Comparison of ENCODE assay signal across 12 cellular contexts in the genomic region with DNA sequence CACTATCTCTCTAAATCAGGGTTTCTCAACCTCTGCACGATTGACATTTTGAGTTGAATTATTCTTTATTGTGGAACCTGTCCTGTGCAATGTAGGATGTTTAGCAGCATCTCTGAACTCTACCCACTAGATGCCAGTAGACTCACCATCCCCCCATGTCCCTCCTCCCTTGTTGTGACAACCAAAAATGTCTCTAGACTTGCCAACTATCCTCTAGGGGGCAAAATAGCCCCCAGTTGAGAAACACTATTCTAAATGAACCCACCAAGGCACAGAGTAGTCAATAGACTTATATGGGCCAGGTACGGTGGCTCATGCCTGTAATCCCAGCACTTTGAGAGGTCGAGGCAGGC. TPM values are rescaled to one million over a fixed set of nuclear protein-coding genes. Genes with fewer than 3 reads are reported as not detected.
DNase-seq lines count a peak whose midpoint lies in the region; ATAC-seq and TF ChIP-seq lines count a peak whose summit lies in the region.
"Had no signal": no experiment of that assay in that cellular context is flagged by ENCODE, and none has a peak within 500 bp of the region (broad histone marks: within the 10 kb centered on the region; RNA-seq: fewer than 3 reads in every experiment).

No MANE protein-coding gene starts in this region.

- no peak overlapping the region for H3K4me3 Mint-ChIP-seq in natural killer cell
- H3K4me3 Mint-ChIP-seq: activated B cell treated with CpG ODN at 0.5 μM for 24 hours, immature natural killer cell had no signal

- H3K9me3 ChIP-seq in AG04450 (ENCODE audit: control insufficient read depth, insufficient read depth, low read length), result no peaks in the 10 kb centered on the region
- H3K9me3 ChIP-seq in OCI-LY1 (ENCODE audit: low read length), result no peaks in the 10 kb centered on the region
- no peaks in the 10 kb centered on the region for H3K9me3 ChIP-seq in parathyroid adenoma (ENCODE audit: control insufficient read depth, low read length)

- H3K79me2 ChIP-seq in OCI-LY1 (ENCODE audit: insufficient read depth, low read length), result no peaks in the 10 kb centered on the region
- no peaks in the 10 kb centered on the region for H3K79me2 ChIP-seq in parathyroid adenoma

- H3K36me3 Mint-ChIP-seq in natural killer cell, result no peaks in the 10 kb centered on the region
- H3K36me3 Mint-ChIP-seq: immature natural killer cell had no signal

- intact Hi-C loops in natural killer cell (cut with micrococcal nuclease), result no loop called here

- H3K27me3 ChIP-seq in AG04450 (ENCODE audit: control insufficient read depth, insufficient read depth, low read length), result no peaks in the 10 kb centered on the region
- H3K27me3 ChIP-seq in OCI-LY1 (ENCODE audit: insufficient read depth, low read length), result no peaks in the 10 kb centered on the region
- no peaks in the 10 kb centered on the region for H3K27me3 ChIP-seq in parathyroid adenoma (ENCODE audit: control insufficient read depth, insufficient read depth, low read length)

- no peaks in the 10 kb centered on the region for H3F3A ChIP-seq in OCI-LY1 (ENCODE audit: insufficient read depth, low read length)

- H3K4me3 ChIP-seq in AG04450 (ENCODE audit: low read depth, low read length) (no peak overlapping the region), OCI-LY1 (ENCODE audit: low read depth, low read length, poor library complexity, severe bottlenecking) (no peak overlapping the region), parathyroid adenoma (ENCODE audit: low read depth, low read length) (no peak overlapping the region)

- H3K27me3 Mint-ChIP-seq in natural killer cell (ENCODE audit: low read depth in 2 of 2), result peaks cover 0 to 5% of the 10 kb centered on the region in 2 donors
- H3K27me3 Mint-ChIP-seq: activated B cell treated with CpG ODN at 0.5 μM for 24 hours had no signal

- TF ChIP-seq CTCF in AG04450 (IDR thresholded peaks at IDR 0.05; ENCODE audit: low read depth, low read length) (no peak), OCI-LY1 (IDR thresholded peaks at IDR 0.05; ENCODE audit: low read length) (peak; percentile 12; the same call in 1 of the 2 replicates), parathyroid adenoma (IDR thresholded peaks at IDR 0.05) (no peak), natural killer cell (IDR thresholded peaks at IDR 0.05) (no peak)

- H3K4me2 ChIP-seq in OCI-LY1 (ENCODE audit: low read length) (no peak overlapping the region), parathyroid adenoma (ENCODE audit: low read length) (no peak overlapping the region)

- H2AFZ ChIP-seq in OCI-LY1 (ENCODE audit: low read length) (no peak overlapping the region), parathyroid adenoma (no peak overlapping the region)

- CTCF ChIA-PET in AG04450 (lab: Charles Lee), result no interaction called here

- no peaks in the 10 kb centered on the region for H4K20me1 ChIP-seq in OCI-LY1 (ENCODE audit: insufficient read depth, low read length)

- POLR2A ChIA-PET in AG04450 (lab: Yijun Ruan, JAX), result no interaction called here

- H3K27ac ChIP-seq in AG04450 (ENCODE audit: low read depth, low read length) (peak overlapping the region; percentile 88), OCI-LY1 (ENCODE audit: low read depth, low read length, poor library complexity, severe bottlenecking) (no peak overlapping the region), parathyroid adenoma (peak overlapping the region; percentile 34)

- H3K4me1 Mint-ChIP-seq in natural killer cell, result no peaks in the 10 kb centered on the region
- H3K4me1 Mint-ChIP-seq: activated B cell treated with CpG ODN at 0.5 μM for 24 hours, immature natural killer cell had no signal

- no peak for DNase-seq in AG04450 (ENCODE audit: low read depth, low spot score)
- peak; percentile 19 to 39 for DNase-seq in erythroblast (lab: John Stamatoyannopoulos, UW)
- no peak for DNase-seq in stimulated activated CD4-positive, alpha-beta T cell treated with anti-CD3 and anti-CD28 coated beads, Interleukin-12 subunit alpha, Interleukin-12 subunit beta, amount 100 ng/mL, for 4 hours
- DNase-seq in natural killer cell, result no peak
- no peak for DNase-seq in ACHN
- DNase-seq: activated B cell treated with CpG ODN at 0.5 μM for 24 hours, cortex of kidney, immature natural killer cell, NCI-H187 had no signal

- ATAC-seq in natural killer cell (no peak), HG03039 (IDR thresholded peaks at IDR 0.05; ENCODE audit: unreplicated experiment) (no peak)

- no peaks in the 10 kb centered on the region for H3K4me1 ChIP-seq in OCI-LY1 (ENCODE audit: insufficient read depth, low read length, severe bottlenecking)
- no peaks in the 10 kb centered on the region for H3K4me1 ChIP-seq in parathyroid adenoma

- no peaks in the 10 kb centered on the region for H3K9me2 ChIP-seq in OCI-LY1 (ENCODE audit: low read depth, low read length)

- in situ Hi-C loops in ACHN (cut with HindIII; ENCODE audit: low pct_ligation_motif_present, low pct_unique_long_range_greater_than_20kb, low sequenced_read_pairs), result no loop called here

- H3K9me3 Mint-ChIP-seq in natural killer cell, result no peaks in the 10 kb centered on the region
- H3K9me3 Mint-ChIP-seq: activated B cell treated with CpG ODN at 0.5 μM for 24 hours, immature natural killer cell had no signal

- H3K36me3 ChIP-seq in OCI-LY1 (ENCODE audit: insufficient read depth, low read length) (no peaks in the 10 kb centered on the region), parathyroid adenoma (ENCODE audit: control insufficient read depth, insufficient read depth, low read length) (no peaks in the 10 kb centered on the region)

- no peak for TF ChIP-seq POLR2A in erythroblast (IDR thresholded peaks at IDR 0.05; ENCODE audit: low read length)

- H3K9ac ChIP-seq in OCI-LY1 (ENCODE audit: low read length) (no peak overlapping the region), parathyroid adenoma (no peak overlapping the region)

- no peak overlapping the region for H3K27ac Mint-ChIP-seq in natural killer cell
- H3K27ac Mint-ChIP-seq: activated B cell treated with CpG ODN at 0.5 μM for 24 hours, immature natural killer cell had no signal

RNA-seq across cellular contexts. Expression of a gene that starts 49.1 kb away (rescaled TPM):
- 11.7 and 13.8 TPM in 2 replicates for polyA plus RNA-seq in AG04450 (2011; rRNA removed)
- polyA minus RNA-seq in AG04450 (2011; rRNA and poly(A)+ RNA removed), result 21.5 and 27.1 TPM in 2 replicates
- 10 to 100 TPM; 11.5 to 25.4 (median 11.9) TPM for total RNA-seq in natural killer cell

Comparison
In these comparisons a context has a peak if more than half of its experiments do, and no peak if none do; other contexts are left out.
1. DNase-seq: peak in erythroblast (2 of 2); none in AG04450 (single experiment), stimulated activated CD4-positive, alpha-beta T cell treated with anti-CD3 and anti-CD28 coated beads, Interleukin-12 subunit alpha, Interleukin-12 subunit beta, amount 100 ng/mL, for 4 hours (single experiment), natural killer cell (single experiment) and ACHN (single experiment).